In the genomic region with DNA sequence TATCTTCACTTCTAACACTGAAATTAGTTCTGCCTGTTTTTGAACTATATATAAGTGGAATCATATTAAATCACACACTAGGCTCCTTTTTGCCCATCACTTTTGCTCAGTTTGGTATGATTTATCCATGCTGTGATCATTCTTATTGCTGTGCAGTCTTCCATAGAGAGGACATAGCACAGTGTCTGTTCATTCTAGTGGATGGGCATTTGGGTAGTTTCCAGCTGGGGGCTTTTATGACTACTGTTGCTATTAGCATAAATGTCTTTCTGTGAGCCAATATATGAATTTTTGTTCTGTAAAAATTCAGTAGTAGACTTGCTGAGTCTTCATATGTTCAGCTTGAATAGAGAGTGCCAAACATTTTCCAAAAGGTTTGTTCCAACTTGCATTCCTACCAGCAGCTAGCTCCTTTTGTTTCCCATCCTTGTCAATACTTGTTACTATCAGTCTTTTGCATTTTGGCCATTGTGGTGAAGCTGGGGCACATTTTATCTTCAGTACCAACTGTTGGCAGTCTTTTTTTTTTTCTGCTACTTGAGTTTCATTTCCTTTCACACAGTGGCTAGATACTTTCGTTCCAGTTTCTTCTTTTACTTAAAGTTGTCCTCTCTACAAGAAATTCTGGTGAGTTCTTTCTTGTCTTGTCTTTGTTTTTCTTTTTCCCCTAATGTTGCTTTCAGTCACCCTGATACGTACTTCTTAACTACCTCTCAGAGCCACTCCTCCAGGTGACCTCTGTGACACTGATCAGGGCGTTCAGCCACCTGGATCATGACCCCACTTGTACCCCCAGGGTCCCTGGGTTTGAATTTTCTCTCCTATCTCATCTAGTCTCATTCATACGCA, we compare ENCODE assay signal across 1 cellular context.
TF ChIP-seq lines count a peak whose summit lies in the region.

No MANE protein-coding gene starts in this region.

TF ChIP-seq in HepG2, 621 proteins besides CTCF, POLR2A, EP300 and RAD21 (continued from another document):
- TF ChIP-seq LRRFIP1 (CRISPR knock-in tag; conservative IDR thresholded peaks at IDR 0.05) (no peak), MLXIP (CRISPR knock-in tag; IDR thresholded peaks at IDR 0.05; ENCODE audit: borderline replicate concordance) (no peak), FOXO4 (CRISPR knock-in tag; conservative IDR thresholded peaks at IDR 0.05) (no peak), ZNF567 (CRISPR knock-in tag; IDR thresholded peaks at IDR 0.05; ENCODE audit: borderline replicate concordance) (no peak), PHF8 (CRISPR knock-in tag; IDR thresholded peaks at IDR 0.05) (no peak), RFXANK (CRISPR knock-in tag; IDR thresholded peaks at IDR 0.05) (no peak), ZNF253 (CRISPR knock-in tag; IDR thresholded peaks at IDR 0.05; ENCODE audit: borderline replicate concordance) (no peak), ONECUT2 (CRISPR knock-in tag; IDR thresholded peaks at IDR 0.05) (no peak), FLYWCH1 (CRISPR knock-in tag; IDR thresholded peaks at IDR 0.05) (no peak), SSRP1 (CRISPR knock-in tag; IDR thresholded peaks at IDR 0.05) (no peak), MIER2 (CRISPR knock-in tag; IDR thresholded peaks at IDR 0.05) (no peak), HIVEP1 (CRISPR knock-in tag; IDR thresholded peaks at IDR 0.05) (no peak), ZNF737 (CRISPR knock-in tag; IDR thresholded peaks at IDR 0.05; ENCODE audit: borderline replicate concordance) (no peak), TFDP2 (CRISPR knock-in tag; IDR thresholded peaks at IDR 0.05) (no peak)
- TF ChIP-seq, protein P1, sequence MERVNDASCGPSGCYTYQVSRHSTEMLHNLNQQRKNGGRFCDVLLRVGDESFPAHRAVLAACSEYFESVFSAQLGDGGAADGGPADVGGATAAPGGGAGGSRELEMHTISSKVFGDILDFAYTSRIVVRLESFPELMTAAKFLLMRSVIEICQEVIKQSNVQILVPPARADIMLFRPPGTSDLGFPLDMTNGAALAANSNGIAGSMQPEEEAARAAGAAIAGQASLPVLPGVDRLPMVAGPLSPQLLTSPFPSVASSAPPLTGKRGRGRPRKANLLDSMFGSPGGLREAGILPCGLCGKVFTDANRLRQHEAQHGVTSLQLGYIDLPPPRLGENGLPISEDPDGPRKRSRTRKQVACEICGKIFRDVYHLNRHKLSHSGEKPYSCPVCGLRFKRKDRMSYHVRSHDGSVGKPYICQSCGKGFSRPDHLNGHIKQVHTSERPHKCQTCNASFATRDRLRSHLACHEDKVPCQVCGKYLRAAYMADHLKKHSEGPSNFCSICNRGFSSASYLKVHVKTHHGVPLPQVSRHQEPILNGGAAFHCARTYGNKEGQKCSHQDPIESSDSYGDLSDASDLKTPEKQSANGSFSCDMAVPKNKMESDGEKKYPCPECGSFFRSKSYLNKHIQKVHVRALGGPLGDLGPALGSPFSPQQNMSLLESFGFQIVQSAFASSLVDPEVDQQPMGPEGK (CRISPR knock-in tag; IDR thresholded peaks at IDR 0.05): no peak
- TF ChIP-seq, protein P2, sequence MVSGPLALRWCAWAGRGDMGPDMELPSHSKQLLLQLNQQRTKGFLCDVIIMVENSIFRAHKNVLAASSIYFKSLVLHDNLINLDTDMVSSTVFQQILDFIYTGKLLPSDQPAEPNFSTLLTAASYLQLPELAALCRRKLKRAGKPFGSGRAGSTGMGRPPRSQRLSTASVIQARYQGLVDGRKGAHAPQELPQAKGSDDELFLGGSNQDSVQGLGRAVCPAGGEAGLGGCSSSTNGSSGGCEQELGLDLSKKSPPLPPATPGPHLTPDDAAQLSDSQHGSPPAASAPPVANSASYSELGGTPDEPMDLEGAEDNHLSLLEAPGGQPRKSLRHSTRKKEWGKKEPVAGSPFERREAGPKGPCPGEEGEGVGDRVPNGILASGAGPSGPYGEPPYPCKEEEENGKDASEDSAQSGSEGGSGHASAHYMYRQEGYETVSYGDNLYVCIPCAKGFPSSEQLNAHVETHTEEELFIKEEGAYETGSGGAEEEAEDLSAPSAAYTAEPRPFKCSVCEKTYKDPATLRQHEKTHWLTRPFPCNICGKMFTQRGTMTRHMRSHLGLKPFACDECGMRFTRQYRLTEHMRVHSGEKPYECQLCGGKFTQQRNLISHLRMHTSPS (CRISPR knock-in tag; IDR thresholded peaks at IDR 0.05; ENCODE audit: low read depth): no peak
- TF ChIP-seq, protein P3, sequence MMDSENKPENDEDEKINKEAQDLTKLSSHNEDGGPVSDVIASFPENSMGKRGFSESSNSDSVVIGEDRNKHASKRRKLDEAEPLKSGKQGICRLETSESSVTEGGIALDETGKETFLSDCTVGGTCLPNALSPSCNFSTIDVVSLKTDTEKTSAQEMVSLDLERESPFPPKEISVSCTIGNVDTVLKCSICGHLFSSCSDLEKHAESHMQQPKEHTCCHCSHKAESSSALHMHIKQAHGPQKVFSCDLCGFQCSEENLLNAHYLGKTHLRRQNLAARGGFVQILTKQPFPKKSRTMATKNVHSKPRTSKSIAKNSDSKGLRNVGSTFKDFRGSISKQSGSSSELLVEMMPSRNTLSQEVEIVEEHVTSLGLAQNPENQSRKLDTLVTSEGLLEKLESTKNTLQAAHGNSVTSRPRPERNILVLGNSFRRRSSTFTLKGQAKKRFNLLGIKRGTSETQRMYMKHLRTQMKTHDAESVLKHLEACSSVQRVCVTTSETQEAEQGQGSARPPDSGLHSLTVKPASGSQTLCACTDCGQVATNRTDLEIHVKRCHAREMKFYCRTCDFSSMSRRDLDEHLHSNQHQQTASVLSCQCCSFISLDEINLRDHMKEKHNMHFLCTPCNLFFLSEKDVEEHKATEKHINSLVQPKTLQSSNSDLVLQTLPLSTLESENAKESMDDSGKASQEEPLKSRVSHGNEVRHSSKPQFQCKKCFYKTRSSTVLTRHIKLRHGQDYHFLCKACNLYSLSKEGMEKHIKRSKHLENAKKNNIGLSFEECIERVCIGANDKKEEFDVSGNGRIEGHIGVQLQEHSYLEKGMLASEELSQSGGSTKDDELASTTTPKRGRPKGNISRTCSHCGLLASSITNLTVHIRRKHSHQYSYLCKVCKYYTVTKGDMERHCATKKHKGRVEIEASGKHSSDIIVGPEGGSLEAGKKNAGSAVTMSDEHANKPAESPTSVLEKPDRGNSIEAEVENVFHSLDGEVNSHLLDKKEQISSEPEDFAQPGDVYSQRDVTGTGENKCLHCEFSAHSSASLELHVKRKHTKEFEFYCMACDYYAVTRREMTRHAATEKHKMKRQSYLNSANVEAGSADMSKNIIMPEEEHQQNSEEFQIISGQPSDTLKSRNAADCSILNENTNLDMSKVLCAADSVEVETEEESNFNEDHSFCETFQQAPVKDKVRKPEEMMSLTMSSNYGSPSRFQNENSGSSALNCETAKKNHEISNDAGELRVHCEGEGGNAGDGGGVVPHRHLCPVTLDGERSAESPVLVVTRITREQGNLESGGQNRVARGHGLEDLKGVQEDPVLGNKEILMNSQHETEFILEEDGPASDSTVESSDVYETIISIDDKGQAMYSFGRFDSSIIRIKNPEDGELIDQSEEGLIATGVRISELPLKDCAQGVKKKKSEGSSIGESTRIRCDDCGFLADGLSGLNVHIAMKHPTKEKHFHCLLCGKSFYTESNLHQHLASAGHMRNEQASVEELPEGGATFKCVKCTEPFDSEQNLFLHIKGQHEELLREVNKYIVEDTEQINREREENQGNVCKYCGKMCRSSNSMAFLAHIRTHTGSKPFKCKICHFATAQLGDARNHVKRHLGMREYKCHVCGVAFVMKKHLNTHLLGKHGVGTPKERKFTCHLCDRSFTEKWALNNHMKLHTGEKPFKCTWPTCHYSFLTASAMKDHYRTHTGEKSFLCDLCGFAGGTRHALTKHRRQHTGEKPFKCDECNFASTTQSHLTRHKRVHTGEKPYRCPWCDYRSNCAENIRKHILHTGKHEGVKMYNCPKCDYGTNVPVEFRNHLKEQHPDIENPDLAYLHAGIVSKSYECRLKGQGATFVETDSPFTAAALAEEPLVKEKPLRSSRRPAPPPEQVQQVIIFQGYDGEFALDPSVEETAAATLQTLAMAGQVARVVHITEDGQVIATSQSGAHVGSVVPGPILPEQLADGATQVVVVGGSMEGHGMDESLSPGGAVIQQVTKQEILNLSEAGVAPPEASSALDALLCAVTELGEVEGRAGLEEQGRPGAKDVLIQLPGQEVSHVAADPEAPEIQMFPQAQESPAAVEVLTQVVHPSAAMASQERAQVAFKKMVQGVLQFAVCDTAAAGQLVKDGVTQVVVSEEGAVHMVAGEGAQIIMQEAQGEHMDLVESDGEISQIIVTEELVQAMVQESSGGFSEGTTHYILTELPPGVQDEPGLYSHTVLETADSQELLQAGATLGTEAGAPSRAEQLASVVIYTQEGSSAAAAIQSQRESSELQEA (CRISPR knock-in tag; IDR thresholded peaks at IDR 0.05; ENCODE audit: not compliant biosample characterization): no peak
